ENCODE assay signal across 14 cellular contexts in the genomic region with DNA sequence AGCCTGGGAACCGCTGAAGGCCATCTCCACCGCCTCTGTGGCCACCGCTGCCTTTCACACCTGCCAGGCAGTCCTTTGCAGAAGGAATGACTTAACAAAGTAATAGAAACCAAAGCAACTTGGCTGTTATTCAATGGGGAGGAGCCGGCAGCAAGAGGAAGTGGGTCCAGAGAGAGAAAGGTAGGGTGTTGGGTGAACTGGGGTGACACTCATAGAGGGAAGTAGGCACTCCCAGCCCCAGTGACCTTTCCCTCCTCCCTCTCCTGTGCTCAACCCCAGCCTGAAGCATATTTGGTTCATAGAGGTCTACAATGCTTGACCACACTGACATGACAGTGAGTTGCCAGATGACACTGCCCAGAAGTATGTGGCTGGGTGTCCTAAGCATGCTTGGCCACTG. TPM values are rescaled to one million over a fixed set of nuclear protein-coding genes. Genes with fewer than 3 reads are reported as not detected.
A peak's percentile ranks its signal among the peaks of the same experiment; 100 is the strongest.
DNase-seq lines count a peak whose midpoint lies in the region; ATAC-seq, FAIRE-seq and TF ChIP-seq lines count a peak whose summit lies in the region.
"Not testable (repeated sequence)": the region's sequence is repeated elsewhere in the genome, so short reads cannot be mapped to it uniquely, and the experiment has no call there.
"Had no signal": no experiment of that assay in that cellular context is flagged by ENCODE, and none has a peak within 500 bp of the region (broad histone marks: within the 10 kb centered on the region; RNA-seq: fewer than 3 reads in every experiment).

A gene (minus strand): TSS at position 93 of the 400 bp plus-strand sequence. CDS start 69 bp downstream, at position 24.

- peak within 1 kb of the TSS; percentile 53 to 74 (median 62) for H3K27ac ChIP-seq in esophagus squamous epithelium
- H3K27ac ChIP-seq in pancreas = not testable (repeated sequence)

- H3K9me3 Mint-ChIP-seq in T-helper 2 cell treated with Interferon-gamma antibody and Interleukin-4, amounts not matched to agents 5 μg/mL and 100 μg/mL, for 36 hours = not testable (repeated sequence)

- H3K36me3 ChIP-seq in esophagus squamous epithelium, pancreas: not testable (repeated sequence)

- intact Hi-C loops in esophagus squamous epithelium (cut with DNase I); pancreas (cut with DNase I): not testable (repeated sequence)

- H3K27me3 Mint-ChIP-seq in T-helper 2 cell treated with Interferon-gamma antibody and Interleukin-4, amounts not matched to agents 5 μg/mL and 100 μg/mL, for 36 hours (ENCODE audit: low read depth) = not testable (repeated sequence)

- not testable (repeated sequence) for TF ChIP-seq CTCF in GM12865 (IDR thresholded peaks at IDR 0.05; ENCODE audit: insufficient read depth, low read depth, low read length, missing control alignments); esophagus squamous epithelium (IDR thresholded peaks at IDR 0.05); pancreas (IDR thresholded peaks at IDR 0.05)

- peak; percentile 31 for FAIRE-seq in GM19239 (lab: Jason Lieb, UNC)
- FAIRE-seq in pancreas (lab: Jason Lieb, UNC) = not testable (repeated sequence)

- DNase-seq in GM12865 (ENCODE audit: low read depth); GM19239 (ENCODE audit: insufficient read length, low spot score); T-helper 2 cell treated with Interferon-gamma antibody and Interleukin-4, amounts not matched to agents 5 μg/mL and 100 μg/mL, for 36 hours (ENCODE audit: low spot score); esophagus squamous epithelium (lab: John Stamatoyannopoulos, UW); pancreas: not testable (repeated sequence)

- no CpG with 5 or more reads among the region's 4 CpGs for WGBS in esophagus squamous epithelium, 2 donors
- WGBS in pancreas, 2 donors = 44% methylated on average over 1 of the region's 4 CpGs; no CpG with 5 or more reads in 1 of the 2 donors

- ATAC-seq in GM21619 (IDR thresholded peaks at IDR 0.05; ENCODE audit: unreplicated experiment) = peak; percentile 74
- peak; percentile 69 for ATAC-seq in HG02943 (IDR thresholded peaks at IDR 0.05; ENCODE audit: low read depth, unreplicated experiment)
- ATAC-seq in HG03439 (IDR thresholded peaks at IDR 0.05; ENCODE audit: unreplicated experiment) = peak; percentile 59
- peak in 3 of 4 donors; percentile 52 to 73 (median 69) for ATAC-seq in pancreas

- H3K27me3 ChIP-seq in esophagus squamous epithelium, pancreas: not testable (repeated sequence)

- peak within 1 kb of the TSS; percentile 65 for H3K4me3 Mint-ChIP-seq in T-helper 2 cell treated with Interferon-gamma antibody and Interleukin-4, amounts not matched to agents 5 μg/mL and 100 μg/mL, for 36 hours

- peaks cover 0 to 13% (median 0%) of the 10 kb centered on the region in 3 donors for H3K4me1 ChIP-seq in esophagus squamous epithelium
- not testable (repeated sequence) for H3K4me1 ChIP-seq in pancreas

- not testable (repeated sequence) for H3K36me3 Mint-ChIP-seq in T-helper 2 cell treated with Interferon-gamma antibody and Interleukin-4, amounts not matched to agents 5 μg/mL and 100 μg/mL, for 36 hours (ENCODE audit: low read depth)

- TF ChIP-seq POLR2A in esophagus squamous epithelium (IDR thresholded peaks at IDR 0.05) = not testable (repeated sequence)

- H3K4me1 Mint-ChIP-seq in T-helper 2 cell treated with Interferon-gamma antibody and Interleukin-4, amounts not matched to agents 5 μg/mL and 100 μg/mL, for 36 hours (ENCODE audit: low read depth) = not testable (repeated sequence)

- H3K9me3 ChIP-seq in esophagus squamous epithelium, pancreas: not testable (repeated sequence)

- peak within 1 kb of the TSS; percentile 36 for H3K4me3 ChIP-seq in GM12865 (ENCODE audit: low read depth, low read length)
- peak within 1 kb of the TSS in 1 of 4 donors; percentile 26 for H3K4me3 ChIP-seq in esophagus squamous epithelium
- not testable (repeated sequence) for H3K4me3 ChIP-seq in pancreas

- peak within 1 kb of the TSS; percentile 54 for H3K27ac Mint-ChIP-seq in T-helper 2 cell treated with Interferon-gamma antibody and Interleukin-4, amounts not matched to agents 5 μg/mL and 100 μg/mL, for 36 hours

RNA-seq across cellular contexts. Expression of the gene that starts here (rescaled TPM):
- total RNA-seq in esophagus squamous epithelium (10 to 100 TPM in 2 of 4 donors, 1 to 10 TPM in 2; 2.9 to 20.8 (median 13.0) TPM), pancreas (not detected)
- not detected for polyA plus RNA-seq in pancreas
- total RNA-seq: activated T-helper 2 cell treated with anti-CD3 and anti-CD28 coated beads, Interferon-gamma antibody, Interleukin-2, Interleukin-4, amounts not matched to agents 10 μg/mL and 5 μg/mL and 100 μg/mL, durations not matched to agents 14 hours and 24 hours and 36 hours; cardiac septum; CD4-positive, alpha-beta memory T cell; heart right ventricle; K562; Right ventricle myocardium superior had no signal
- polyA plus RNA-seq: CD4-positive, alpha-beta memory T cell; heart right ventricle; K562 had no signal

Comparison
In these comparisons a context has a peak if more than half of its experiments do, and no peak if none do; other contexts are left out.
1. Peak in ATAC-seq in pancreas; RNA of the gene not detected or under 1 TPM.